Comparison of ENCODE assay signal across 8 cellular contexts in genomic region chr6:16205377-16206144, GRCh38. TPM values are rescaled to one million over a fixed set of nuclear protein-coding genes. Genes with fewer than 3 reads are reported as not detected.
DNase-seq lines count a peak whose midpoint lies in the region; ATAC-seq and TF ChIP-seq lines count a peak whose summit lies in the region.

No MANE protein-coding gene starts in this region.

- no peak for TF ChIP-seq CTCF in GM13976 (IDR thresholded peaks at IDR 0.05; ENCODE audit: borderline replicate concordance, control extremely low read depth, extremely low read depth, insufficient read depth, missing control alignments)
- TF ChIP-seq CTCF in GM23338 (conservative IDR thresholded peaks at IDR 0.05; ENCODE audit: low read depth in 2 of 2), result no peak
- no peak for TF ChIP-seq CTCF in thoracic aorta (IDR thresholded peaks at IDR 0.05)
- TF ChIP-seq CTCF in breast epithelium (IDR thresholded peaks at IDR 0.05), result no peak

- H4K20me1 ChIP-seq in GM23338 (replicated peaks; ENCODE audit: insufficient read depth), result no peaks in the 10 kb centered on the region

- no peaks in the 10 kb centered on the region for H3K9me3 ChIP-seq in thoracic aorta
- H3K9me3 ChIP-seq in breast epithelium, result no peaks in the 10 kb centered on the region

- ATAC-seq in GM23338, result no peak
- ATAC-seq in esophagus mucosa, result peak; percentile 55
- ATAC-seq in thoracic aorta (ENCODE audit: insufficient number of reproducible peaks, low FRiP score, low read depth), result peak; percentile 53

- H3K4me2 ChIP-seq in GM23338, result no peak overlapping the region

- H3K4me3 Mint-ChIP-seq in GM23338, result no peak overlapping the region

- TF ChIP-seq POLR2A in breast epithelium (IDR thresholded peaks at IDR 0.05), result no peak

- H3K4me1 Mint-ChIP-seq in GM23338, result peaks cover 3% of the 10 kb centered on the region; the same call in 2 of the 3 replicates

- H3K27ac ChIP-seq in GM23338 (ENCODE audit: low read depth) (no peak overlapping the region), thoracic aorta (peak overlapping the region; percentile 76 to 80), breast epithelium (peak overlapping the region in 1 of 2 donors; percentile 45)

- no peaks in the 10 kb centered on the region for H3K9me2 ChIP-seq in GM23338 (ENCODE audit: insufficient read depth)

- no peaks in the 10 kb centered on the region for H3F3A ChIP-seq in GM23338 (replicated peaks; ENCODE audit: low read depth)

- H3K36me3 Mint-ChIP-seq in GM23338 (ENCODE audit: low read depth), result no peaks in the 10 kb centered on the region

- in situ Hi-C loops in GM13976 (cut with MboI; ENCODE audit: low sequenced_read_pairs, unreplicated experiment), result loop anchor here (10.0 kb wide), 1 partner anchor 511 kb away; no protein-coding TSS in a partner anchor

- H2AFZ ChIP-seq in GM23338, result peak overlapping the region; percentile 57; the same call in 1 of the 2 replicates

- no peaks in the 10 kb centered on the region; the same call in 2 of the 3 replicates for H3K9me3 Mint-ChIP-seq in GM23338

- H3K27me3 ChIP-seq in GM23338 (ENCODE audit: insufficient read depth), result no peaks in the 10 kb centered on the region
- H3K27me3 ChIP-seq in thoracic aorta (replicated peaks; ENCODE audit: insufficient read depth), result no peaks in the 10 kb centered on the region
- H3K27me3 ChIP-seq in breast epithelium, result no peaks in the 10 kb centered on the region

- no peak overlapping the region for H3K27ac Mint-ChIP-seq in GM23338

- no peaks in the 10 kb centered on the region for H3K4me1 ChIP-seq in GM23338 (ENCODE audit: insufficient read depth)
- peaks cover 11 to 36% of the 10 kb centered on the region in 2 donors for H3K4me1 ChIP-seq in thoracic aorta (ENCODE audit: control insufficient read depth in 1 of 2, low read depth in 2 of 2)
- H3K4me1 ChIP-seq in breast epithelium, result no peaks in the 10 kb centered on the region

- H3K79me2 ChIP-seq in GM23338 (replicated peaks; ENCODE audit: insufficient read depth), result no peaks in the 10 kb centered on the region

- no peaks in the 10 kb centered on the region for H3K36me3 ChIP-seq in GM23338 (ENCODE audit: insufficient read depth)
- no peaks in the 10 kb centered on the region for H3K36me3 ChIP-seq in thoracic aorta
- no peaks in the 10 kb centered on the region for H3K36me3 ChIP-seq in breast epithelium

- H3K27me3 Mint-ChIP-seq in GM23338 (ENCODE audit: insufficient read depth, low read depth, poor library complexity), result no peaks in the 10 kb centered on the region

- H3K4me3 ChIP-seq in GM23338, result no peak overlapping the region
- no peak overlapping the region for H3K4me3 ChIP-seq in thoracic aorta
- no peak overlapping the region for H3K4me3 ChIP-seq in breast epithelium

- DNase-seq in GM13976 (ENCODE audit: low spot score) (peak; percentile 64), GM23338 (ENCODE audit: low spot score) (no peak), MV-4-11 (lab: John Stamatoyannopoulos, UW) (peak; percentile 65), thoracic aorta (ENCODE audit: low spot score) (no peak), middle frontal gyrus (ENCODE audit: extremely low spot score, low spot score) (no peak), breast epithelium (ENCODE audit: low spot score in 2 of 2) (no peak)
- DNase-seq in activated CD4-positive, alpha-beta T cell treated with anti-CD3 and anti-CD28 coated beads for 1 hour, result no peak

- intact Hi-C loops in breast epithelium (cut with DNase I; ENCODE audit: low total_unique reads), result no loop called here

TF ChIP-seq in GM23338, 12 proteins besides CTCF, POLR2A, EP300 and RAD21 (continues in another document):
- TF ChIP-seq REST (IDR thresholded peaks at IDR 0.05; ENCODE audit: unreplicated experiment) (no peak), CREB1 (CRISPR knock-in tag; IDR thresholded peaks at IDR 0.05; ENCODE audit: low read depth) (no peak), ZNF462 (CRISPR knock-in tag; IDR thresholded peaks at IDR 0.05) (no peak), POLR2AphosphoS5 (IDR thresholded peaks at IDR 0.05; ENCODE audit: low read depth) (no peak), ZNF114 (CRISPR knock-in tag; IDR thresholded peaks at IDR 0.05) (no peak), JUNB (IDR thresholded peaks at IDR 0.05; ENCODE audit: unreplicated experiment) (no peak), EZH2phosphoT487 (IDR thresholded peaks at IDR 0.05; ENCODE audit: unreplicated experiment) (no peak)

RNA-seq across cellular contexts. Expression of gene GMPR, which starts 32.8 kb away (rescaled TPM):
- 0.35 and 1.3 TPM in 2 replicates for total RNA-seq in GM23338 (2014; rRNA removed; shearing (Covaris generic))
- polyA plus RNA-seq in GM23338 (2016; fragmentation: Nextera tagmentation; extraction: Ambion mirVana), result 0.23 and 0.64 TPM in 2 replicates
- total RNA-seq in esophagus mucosa (0.80 TPM), thoracic aorta (10 to 100 TPM; 17.0 to 62.1 TPM), breast epithelium (10 to 100 TPM in 1 of 3 donors, 1 to 10 TPM in 2; 4.3 to 16.4 (median 5.9) TPM)

Comparison
In these comparisons a context has a peak if more than half of its experiments do, and no peak if none do; other contexts are left out.
1. DNase-seq: peak in GM13976 (single experiment) and MV-4-11 (single experiment); none in GM23338 (single experiment), thoracic aorta (single experiment), middle frontal gyrus (single experiment), activated CD4-positive, alpha-beta T cell treated with anti-CD3 and anti-CD28 coated beads for 1 hour (single experiment) and breast epithelium (0 of 2).